8 cellular contexts compared by ENCODE assay signal in the genomic region with DNA sequence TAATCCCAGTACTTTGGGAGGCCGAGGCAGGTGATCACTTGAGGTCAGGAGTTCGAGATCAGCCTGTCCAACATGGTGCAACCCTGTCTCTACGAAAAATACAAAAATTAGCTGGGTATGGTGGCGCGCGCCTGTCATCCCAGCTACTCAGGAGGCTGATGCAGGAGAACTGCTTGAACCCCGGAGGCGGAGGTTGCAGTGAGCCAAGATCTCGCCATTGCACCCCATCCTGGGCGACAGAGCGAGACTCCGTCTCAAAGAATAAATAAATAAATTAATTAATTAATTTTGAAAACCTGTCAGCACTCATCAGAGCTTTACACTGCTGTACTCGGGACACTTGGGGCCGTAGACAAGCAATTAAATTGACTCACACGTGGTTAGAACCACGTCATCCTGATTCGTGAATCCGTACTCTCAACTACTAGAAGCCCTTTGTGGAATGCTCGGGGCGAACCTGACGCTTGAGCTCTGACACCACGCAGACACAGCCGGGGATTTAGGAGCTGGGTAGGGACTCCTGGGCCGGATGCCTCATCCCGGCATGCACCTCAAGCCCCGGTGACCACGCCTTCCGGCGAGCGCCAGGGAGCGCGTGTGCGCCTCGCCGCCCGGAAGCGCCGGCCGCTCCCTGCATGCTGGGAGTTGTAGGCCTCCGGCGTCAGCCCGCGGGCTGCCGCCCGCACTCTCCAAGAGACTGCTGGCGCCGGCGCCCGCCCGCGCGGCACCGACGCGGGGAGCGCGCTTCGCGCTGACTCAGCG. TPM values are rescaled to one million over a fixed set of nuclear protein-coding genes. Genes with fewer than 3 reads are reported as not detected.
DNase-seq lines count a peak whose midpoint lies in the region; ATAC-seq and TF ChIP-seq lines count a peak whose summit lies in the region.

A gene with protein sequence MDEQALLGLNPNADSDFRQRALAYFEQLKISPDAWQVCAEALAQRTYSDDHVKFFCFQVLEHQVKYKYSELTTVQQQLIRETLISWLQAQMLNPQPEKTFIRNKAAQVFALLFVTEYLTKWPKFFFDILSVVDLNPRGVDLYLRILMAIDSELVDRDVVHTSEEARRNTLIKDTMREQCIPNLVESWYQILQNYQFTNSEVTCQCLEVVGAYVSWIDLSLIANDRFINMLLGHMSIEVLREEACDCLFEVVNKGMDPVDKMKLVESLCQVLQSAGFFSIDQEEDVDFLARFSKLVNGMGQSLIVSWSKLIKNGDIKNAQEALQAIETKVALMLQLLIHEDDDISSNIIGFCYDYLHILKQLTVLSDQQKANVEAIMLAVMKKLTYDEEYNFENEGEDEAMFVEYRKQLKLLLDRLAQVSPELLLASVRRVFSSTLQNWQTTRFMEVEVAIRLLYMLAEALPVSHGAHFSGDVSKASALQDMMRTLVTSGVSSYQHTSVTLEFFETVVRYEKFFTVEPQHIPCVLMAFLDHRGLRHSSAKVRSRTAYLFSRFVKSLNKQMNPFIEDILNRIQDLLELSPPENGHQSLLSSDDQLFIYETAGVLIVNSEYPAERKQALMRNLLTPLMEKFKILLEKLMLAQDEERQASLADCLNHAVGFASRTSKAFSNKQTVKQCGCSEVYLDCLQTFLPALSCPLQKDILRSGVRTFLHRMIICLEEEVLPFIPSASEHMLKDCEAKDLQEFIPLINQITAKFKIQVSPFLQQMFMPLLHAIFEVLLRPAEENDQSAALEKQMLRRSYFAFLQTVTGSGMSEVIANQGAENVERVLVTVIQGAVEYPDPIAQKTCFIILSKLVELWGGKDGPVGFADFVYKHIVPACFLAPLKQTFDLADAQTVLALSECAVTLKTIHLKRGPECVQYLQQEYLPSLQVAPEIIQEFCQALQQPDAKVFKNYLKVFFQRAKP (plus strand): TSS at position 685 of the 762 bp plus-strand sequence. CDS start 5,644 bp downstream, outside the sequence.

- H3K4me1 Mint-ChIP-seq in activated naive CD8-positive, alpha-beta T cell (ENCODE audit: low read depth): peaks cover 20% of the 10 kb centered on the region

- DNase-seq in NCI-H1092 treated with DMSO at 0.1 percent for 48 hours (lab: John Stamatoyannopoulos, UW): peak; percentile 88
- DNase-seq in glomerular visceral epithelial cell (ENCODE audit: extremely low spot score): peak; percentile 97
- peak; percentile 46 for DNase-seq in omental fat pad (ENCODE audit: low spot score)
- DNase-seq in thoracic aorta (ENCODE audit: low spot score): peak; percentile 77

- H3K4me1 ChIP-seq in thoracic aorta (ENCODE audit: control insufficient read depth in 1 of 2, low read depth in 2 of 2): peaks cover 5 to 16% of the 10 kb centered on the region in 2 donors

- H3K27ac Mint-ChIP-seq in activated naive CD8-positive, alpha-beta T cell: peak within 1 kb of the TSS; percentile 99

- H3K27me3 ChIP-seq in thoracic aorta (replicated peaks; ENCODE audit: insufficient read depth): no peaks in the 10 kb centered on the region

- no peaks in the 10 kb centered on the region for H3K9me3 Mint-ChIP-seq in activated naive CD8-positive, alpha-beta T cell (ENCODE audit: low read depth)

- peak within 1 kb of the TSS; percentile 96 for H3K4me3 ChIP-seq in thoracic aorta

- peak within 1 kb of the TSS; percentile 97 to 98 for H3K27ac ChIP-seq in thoracic aorta

- H3K27me3 Mint-ChIP-seq in activated naive CD8-positive, alpha-beta T cell: no peaks in the 10 kb centered on the region

- no peaks in the 10 kb centered on the region for H3K36me3 ChIP-seq in thoracic aorta

- peaks cover 2% of the 10 kb centered on the region for H3K36me3 Mint-ChIP-seq in activated naive CD8-positive, alpha-beta T cell

- no peak for TF ChIP-seq CTCF in omental fat pad (IDR thresholded peaks at IDR 0.05)
- TF ChIP-seq CTCF in thoracic aorta (IDR thresholded peaks at IDR 0.05): no peak

- H3K4me3 Mint-ChIP-seq in activated naive CD8-positive, alpha-beta T cell: peak within 1 kb of the TSS; percentile 97

- TF ChIP-seq POLR2A in GM10847 (IDR thresholded peaks at IDR 0.05; ENCODE audit: extremely low read depth, insufficient read length): peak; percentile 93

- no peaks in the 10 kb centered on the region for H3K9me3 ChIP-seq in thoracic aorta

- ATAC-seq in HG02623 (IDR thresholded peaks at IDR 0.05; ENCODE audit: unreplicated experiment) (peak; percentile 96), SK-N-SH treated with all-trans-retinoic acid at 6 μM for 48 hours (peak; percentile 93), omental fat pad (ENCODE audit: low FRiP score) (peak; percentile 96), thoracic aorta (ENCODE audit: insufficient number of reproducible peaks, low FRiP score, low read depth) (peak; percentile 93)

TF ChIP-seq in SK-N-SH treated with all-trans-retinoic acid at 6 μM for 48 hours, 23 proteins besides CTCF, POLR2A, EP300 and RAD21:
- TF ChIP-seq ZFP3 (CRISPR knock-in tag; IDR thresholded peaks at IDR 0.05): no peak
- TF ChIP-seq PPARA (CRISPR knock-in tag; IDR thresholded peaks at IDR 0.05; ENCODE audit: borderline replicate concordance): no peak
- no peak for TF ChIP-seq ESRRG (CRISPR knock-in tag; IDR thresholded peaks at IDR 0.05)
- no peak for TF ChIP-seq ZFP30 (CRISPR knock-in tag; IDR thresholded peaks at IDR 0.05)

RNA-seq across cellular contexts. Expression of the gene that starts here (rescaled TPM):
- total RNA-seq in omental fat pad: 10 to 100 TPM; 54.9 to 64.5 (median 55.9) TPM
- total RNA-seq in thoracic aorta: 10 to 100 TPM; 50.1 to 53.0 TPM

Comparison
In these comparisons a context has a peak if more than half of its experiments do, and no peak if none do; other contexts are left out.
1. Peak in every context shown above with its lines: DNase-seq, ATAC-seq, H3K4me3 ChIP-seq and H3K27ac ChIP-seq.
2. DNase-seq: peak in every context shown above with its lines; median percentile 97 in glomerular visceral epithelial cell; 88 in NCI-H1092 treated with DMSO at 0.1 percent for 48 hours; 77 in thoracic aorta; 46 in omental fat pad.